In the genomic region with DNA sequence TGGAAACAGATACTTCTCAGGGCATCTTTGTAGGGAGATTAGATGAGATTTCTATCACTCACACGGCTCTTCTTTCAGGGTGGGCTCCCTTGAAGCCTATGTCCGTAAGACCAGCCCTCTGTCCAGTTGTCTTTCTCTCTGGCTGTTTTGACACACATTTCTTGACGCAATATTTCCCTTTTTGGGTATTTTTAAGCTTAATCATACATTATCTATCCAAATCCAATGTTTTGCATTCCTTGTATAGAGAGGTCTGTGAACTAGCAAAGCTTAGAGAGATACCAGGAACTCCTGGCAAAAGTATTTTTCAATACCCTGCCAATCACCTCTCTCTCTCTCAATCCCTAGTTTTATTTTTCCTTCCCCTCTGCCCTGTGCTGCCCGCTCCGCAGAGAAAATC, we compare ENCODE assay signal across 20 cellular contexts.
"Had no signal": no experiment of that assay in that cellular context is flagged by ENCODE, and none has a peak within 500 bp of the region (broad histone marks: within the 10 kb centered on the region; RNA-seq: fewer than 3 reads in every experiment).

No MANE protein-coding gene starts in this region.

- H3K27ac Mint-ChIP-seq: activated CD8-positive, alpha-beta memory T cell treated with anti-CD3 and anti-CD28 coated beads, Interleukin-2, amount 10 ng/mL, durations not matched to agents 7 days and 5 days; activated naive CD8-positive, alpha-beta T cell treated with anti-CD3 and anti-CD28 coated beads for 36 hours; natural killer cell treated with Interleukin-12 subunit alpha and Interleukin-12 subunit beta and Interleukin-15 and Interleukin-18, amount 100 ng/mL, for 72 hours; T-cell had no signal

- H3K4me1 ChIP-seq: esophagus muscularis mucosa had no signal

- H3K9me3 Mint-ChIP-seq: activated naive CD8-positive, alpha-beta T cell treated with anti-CD3 and anti-CD28 coated beads for 36 hours; T-cell had no signal

- H3K27ac ChIP-seq: cardiac muscle cell, esophagus muscularis mucosa, suprapubic skin had no signal

- H3K4me2 ChIP-seq: SK-N-SH had no signal

- H3K4me3 ChIP-seq: cardiac muscle cell, esophagus muscularis mucosa, skin epidermis, suprapubic skin had no signal

- H3K36me3 Mint-ChIP-seq: activated naive CD8-positive, alpha-beta T cell treated with anti-CD3 and anti-CD28 coated beads for 36 hours; natural killer cell treated with Interleukin-12 subunit alpha and Interleukin-12 subunit beta and Interleukin-15 and Interleukin-18, amount 100 ng/mL, for 72 hours; T-cell had no signal

- H3K4me3 Mint-ChIP-seq: activated CD8-positive, alpha-beta memory T cell treated with anti-CD3 and anti-CD28 coated beads, Interleukin-2, amount 10 ng/mL, durations not matched to agents 7 days and 5 days; activated naive CD8-positive, alpha-beta T cell treated with anti-CD3 and anti-CD28 coated beads for 36 hours; natural killer cell treated with Interleukin-12 subunit alpha and Interleukin-12 subunit beta and Interleukin-15 and Interleukin-18, amount 100 ng/mL, for 72 hours; T-cell had no signal

- H3K9me3 ChIP-seq: esophagus muscularis mucosa, SK-N-SH, suprapubic skin had no signal

- H3K27me3 ChIP-seq: cardiac muscle cell, esophagus muscularis mucosa, suprapubic skin had no signal

- H3K36me3 ChIP-seq: cardiac muscle cell, esophagus muscularis mucosa, suprapubic skin had no signal

- DNase-seq: activated CD4-positive, alpha-beta T cell treated with anti-CD3 and anti-CD28 coated beads, Interleukin-2, amount 50 U/mL, for 4 hours; activated CD4-positive, CD25-positive, alpha-beta regulatory T cell treated with anti-CD3 and anti-CD28 coated beads, Interleukin-2, amount 50 U/mL, for 72 hours; activated CD8-positive, alpha-beta memory T cell treated with anti-CD3 and anti-CD28 coated beads, Interleukin-2, amount 10 ng/mL, durations not matched to agents 7 days and 5 days; activated effector memory CD4-positive, alpha-beta T cell treated with anti-CD3 and anti-CD28 coated beads, Interleukin-2, amount 50 U/mL, for 16 hours; activated naive CD8-positive, alpha-beta T cell treated with anti-CD3 and anti-CD28 coated beads for 36 hours; activated T-cell treated with anti-CD3 and anti-CD28 coated beads, Interleukin-2, amount 50 U/mL, for 1 hour; aorta; hypothalamus; left ventricle myocardium superior; mesenchymal stem cell; SK-N-SH; stimulated activated CD4-positive, alpha-beta T cell treated with anti-CD3 and anti-CD28 coated beads, Interleukin-4, amount 100 ng/mL, for 24 hours; stimulated activated naive CD8-positive, alpha-beta T cell treated with anti-CD3 and anti-CD28 coated beads, Interleukin-15, Interleukin-2, amounts not matched to agents 100 U/mL and 50 U/mL, for 24 hours; T-cell; T1000 had no signal

- H3K27me3 Mint-ChIP-seq: activated CD8-positive, alpha-beta memory T cell treated with anti-CD3 and anti-CD28 coated beads, Interleukin-2, amount 10 ng/mL, durations not matched to agents 7 days and 5 days; activated naive CD8-positive, alpha-beta T cell treated with anti-CD3 and anti-CD28 coated beads for 36 hours; T-cell had no signal

- H3K9ac ChIP-seq: SK-N-SH had no signal
